1 cellular context compared by ENCODE assay signal in genomic region chr1:197146108-197147095, GRCh38.
TF ChIP-seq lines count a peak whose summit lies in the region.

Gene ASPM (minus strand): TSS chr1:197146669. CDS start chr1:197146437, 232 bp downstream.

TF ChIP-seq in GM12878, 131 proteins besides CTCF, POLR2A, EP300 and RAD21 (continued from another document):
- TF ChIP-seq, protein P1, sequence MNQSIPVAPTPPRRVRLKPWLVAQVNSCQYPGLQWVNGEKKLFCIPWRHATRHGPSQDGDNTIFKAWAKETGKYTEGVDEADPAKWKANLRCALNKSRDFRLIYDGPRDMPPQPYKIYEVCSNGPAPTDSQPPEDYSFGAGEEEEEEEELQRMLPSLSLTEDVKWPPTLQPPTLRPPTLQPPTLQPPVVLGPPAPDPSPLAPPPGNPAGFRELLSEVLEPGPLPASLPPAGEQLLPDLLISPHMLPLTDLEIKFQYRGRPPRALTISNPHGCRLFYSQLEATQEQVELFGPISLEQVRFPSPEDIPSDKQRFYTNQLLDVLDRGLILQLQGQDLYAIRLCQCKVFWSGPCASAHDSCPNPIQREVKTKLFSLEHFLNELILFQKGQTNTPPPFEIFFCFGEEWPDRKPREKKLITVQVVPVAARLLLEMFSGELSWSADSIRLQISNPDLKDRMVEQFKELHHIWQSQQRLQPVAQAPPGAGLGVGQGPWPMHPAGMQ (IDR thresholded peaks at IDR 0.05; ENCODE audit: borderline replicate concordance): no peak
- TF ChIP-seq LARP7 (IDR thresholded peaks at IDR 0.05) (peak; percentile 52; the same call in 1 of the 2 replicates), IRF4 (IDR thresholded peaks at IDR 0.05; ENCODE audit: low read depth, low read length) (no peak), DPF2 (IDR thresholded peaks at IDR 0.05) (peak; percentile 76), SUPT20H (IDR thresholded peaks at IDR 0.05; ENCODE audit: borderline replicate concordance, control insufficient read depth, low read depth, low read length) (no peak), RFX5 (IDR thresholded peaks at IDR 0.05; ENCODE audit: low read depth, low read length) (no peak), SRF (IDR thresholded peaks at IDR 0.05; ENCODE audit: low read depth in 2 of 2, low read length in 2 of 2) (0 out of 4 replicates have a peak, but pooled peaks of 1 of the 2 experiments have one; percentile 2), RUNX3 (IDR thresholded peaks at IDR 0.05; ENCODE audit: low read length) (peak; percentile 61), ZNF24 (IDR thresholded peaks at IDR 0.05) (no peak), MXI1 (IDR thresholded peaks at IDR 0.05; ENCODE audit: low read depth, low read length) (peak; percentile 94), POU2F2 (IDR thresholded peaks at IDR 0.05; ENCODE audit: borderline replicate concordance, low read depth, low read length) (peak; percentile 58; the same call in 1 of the 3 replicates), ATF7 (IDR thresholded peaks at IDR 0.05; ENCODE audit: low read depth) (peak; percentile 79), CBX5 (IDR thresholded peaks at IDR 0.05; ENCODE audit: low read depth) (peak; percentile 17; the same call in 1 of the 2 replicates), IKZF1 (conservative IDR thresholded peaks at IDR 0.05) (peak; percentile 12; the same call in 1 of the 2 replicates)
